Comparison of ENCODE assay signal across 1 cellular context in genomic region chr1:1435094-1435903, GRCh38.
TF ChIP-seq lines count a peak whose summit lies in the region.

TSS of gene VWA1 (plus strand) at chr1:1435690. CDS start at chr1:1435749, 59 bp downstream.

TF ChIP-seq in K562, 482 proteins besides CTCF, POLR2A, EP300 and RAD21 (continued from another document):
- TF ChIP-seq THAP12 (CRISPR knock-in tag; IDR thresholded peaks at IDR 0.05): peak; percentile 45; the same call in 1 of the 2 replicates
- no peak for TF ChIP-seq ZKSCAN1 (IDR thresholded peaks at IDR 0.05; ENCODE audit: low read depth, low read length)
- TF ChIP-seq POLR2AphosphoS2 (IDR thresholded peaks at IDR 0.05; ENCODE audit: low read length): no peak
- no peak for TF ChIP-seq SMAD3 (CRISPR knock-in tag; conservative IDR thresholded peaks at IDR 0.05)
- TF ChIP-seq ZNF280A (IDR thresholded peaks at IDR 0.05; ENCODE audit: low read depth, partially characterized antibody): no peak
- peak; percentile 74 for TF ChIP-seq POLR2G (IDR thresholded peaks at IDR 0.05; ENCODE audit: low read depth, low read length)
- TF ChIP-seq NR4A1 (CRISPR knock-in tag; IDR thresholded peaks at IDR 0.05): 0 out of 2 replicates have a peak, but pooled peaks have one; percentile 13
- TF ChIP-seq NR4A1 (tag; IDR thresholded peaks at IDR 0.05): no peak
- no peak for TF ChIP-seq ZNF699 (CRISPR knock-in tag; IDR thresholded peaks at IDR 0.05; ENCODE audit: insufficient replicate concordance)
- TF ChIP-seq MYC (IDR thresholded peaks at IDR 0.05; ENCODE audit: low read depth, low read length): peak; percentile 68
- TF ChIP-seq MYC (CRISPR knock-in tag; IDR thresholded peaks at IDR 0.05; ENCODE audit: borderline replicate concordance, low read depth): no peak
- TF ChIP-seq ZNF253 (CRISPR knock-in tag; conservative IDR thresholded peaks at IDR 0.05): no peak
- TF ChIP-seq HOXB6 (CRISPR knock-in tag; IDR thresholded peaks at IDR 0.05; ENCODE audit: borderline replicate concordance): no peak
- no peak for TF ChIP-seq FOXP4 (CRISPR knock-in tag; IDR thresholded peaks at IDR 0.05; ENCODE audit: borderline replicate concordance)
- no peak for TF ChIP-seq BCL6 (CRISPR knock-in tag; IDR thresholded peaks at IDR 0.05)
- TF ChIP-seq, protein P1, sequence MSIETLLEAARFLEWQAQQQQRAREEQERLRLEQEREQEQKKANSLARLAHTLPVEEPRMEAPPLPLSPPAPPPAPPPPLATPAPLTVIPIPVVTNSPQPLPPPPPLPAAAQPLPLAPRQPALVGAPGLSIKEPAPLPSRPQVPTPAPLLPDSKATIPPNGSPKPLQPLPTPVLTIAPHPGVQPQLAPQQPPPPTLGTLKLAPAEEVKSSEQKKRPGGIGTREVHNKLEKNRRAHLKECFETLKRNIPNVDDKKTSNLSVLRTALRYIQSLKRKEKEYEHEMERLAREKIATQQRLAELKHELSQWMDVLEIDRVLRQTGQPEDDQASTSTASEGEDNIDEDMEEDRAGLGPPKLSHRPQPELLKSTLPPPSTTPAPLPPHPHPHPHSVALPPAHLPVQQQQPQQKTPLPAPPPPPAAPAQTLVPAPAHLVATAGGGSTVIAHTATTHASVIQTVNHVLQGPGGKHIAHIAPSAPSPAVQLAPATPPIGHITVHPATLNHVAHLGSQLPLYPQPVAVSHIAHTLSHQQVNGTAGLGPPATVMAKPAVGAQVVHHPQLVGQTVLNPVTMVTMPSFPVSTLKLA (conservative IDR thresholded peaks at IDR 0.05): peak in 1 of 2 experiments; percentile 50; a peak in 3 of 4 replicates
- TF ChIP-seq, protein P2, sequence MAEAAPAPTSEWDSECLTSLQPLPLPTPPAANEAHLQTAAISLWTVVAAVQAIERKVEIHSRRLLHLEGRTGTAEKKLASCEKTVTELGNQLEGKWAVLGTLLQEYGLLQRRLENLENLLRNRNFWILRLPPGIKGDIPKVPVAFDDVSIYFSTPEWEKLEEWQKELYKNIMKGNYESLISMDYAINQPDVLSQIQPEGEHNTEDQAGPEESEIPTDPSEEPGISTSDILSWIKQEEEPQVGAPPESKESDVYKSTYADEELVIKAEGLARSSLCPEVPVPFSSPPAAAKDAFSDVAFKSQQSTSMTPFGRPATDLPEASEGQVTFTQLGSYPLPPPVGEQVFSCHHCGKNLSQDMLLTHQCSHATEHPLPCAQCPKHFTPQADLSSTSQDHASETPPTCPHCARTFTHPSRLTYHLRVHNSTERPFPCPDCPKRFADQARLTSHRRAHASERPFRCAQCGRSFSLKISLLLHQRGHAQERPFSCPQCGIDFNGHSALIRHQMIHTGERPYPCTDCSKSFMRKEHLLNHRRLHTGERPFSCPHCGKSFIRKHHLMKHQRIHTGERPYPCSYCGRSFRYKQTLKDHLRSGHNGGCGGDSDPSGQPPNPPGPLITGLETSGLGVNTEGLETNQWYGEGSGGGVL (CRISPR knock-in tag; IDR thresholded peaks at IDR 0.05): no peak
- peak in 1 of 2 experiments; percentile 77; a peak in 1 of 4 replicates for TF ChIP-seq HDAC1 (IDR thresholded peaks at IDR 0.05)
- peak; percentile 56 for TF ChIP-seq RBFOX2 (IDR thresholded peaks at IDR 0.05; ENCODE audit: low read depth, low read length)
- TF ChIP-seq ESRRB (CRISPR knock-in tag; IDR thresholded peaks at IDR 0.05; ENCODE audit: borderline replicate concordance): no peak
- TF ChIP-seq FOXP1 (CRISPR knock-in tag; IDR thresholded peaks at IDR 0.05): peak; percentile 32; the same call in 1 of the 2 replicates
TF ChIP-seq in K562: peak in this region for 66.
